ENCODE assay signal across 8 cellular contexts in genomic region chr9:137295313-137296213, GRCh38. TPM values are rescaled to one million over a fixed set of nuclear protein-coding genes. Genes with fewer than 3 reads are reported as not detected.
DNase-seq lines count a peak whose midpoint lies in the region; ATAC-seq lines count a peak whose summit lies in the region.

No MANE protein-coding gene starts in this region.

- ATAC-seq in GM19324 (IDR thresholded peaks at IDR 0.05; ENCODE audit: low FRiP score, unreplicated experiment) (no peak), GM21786 (IDR thresholded peaks at IDR 0.05; ENCODE audit: unreplicated experiment) (no peak)

- no peak overlapping the region for H3K4me3 ChIP-seq in MG63

- H3K27me3 ChIP-seq in MG63, result peaks cover 7% of the 10 kb centered on the region

- H3K9me3 ChIP-seq in MG63, result no peaks in the 10 kb centered on the region

- no peaks in the 10 kb centered on the region for H3K36me3 ChIP-seq in MG63

- DNase-seq in NCI-H82 (lab: John Stamatoyannopoulos, UW) (peak; percentile 45), NCI-H82 treated with DMSO at 0.1 percent for 48 hours (lab: John Stamatoyannopoulos, UW; ENCODE audit: unreplicated experiment) (no peak), MG63 (peak; percentile 37), glomerular visceral epithelial cell (ENCODE audit: extremely low spot score) (peak; percentile 44), retina (peak; percentile 44)
- peak; percentile 39 for DNase-seq in activated T-helper 9 cell treated with anti-CD3 and anti-CD28 coated beads, Interleukin-2, amount 50 U/mL, for 16 hours (ENCODE audit: low read depth)

RNA-seq across cellular contexts. Expression of gene NRARP, which starts 6.5 kb away (rescaled TPM):
- total RNA-seq in MG63 (2014; rRNA removed; shearing (Covaris generic); ENCODE audit: low replicate concordance), result 0.16 TPM in 1 of 2 replicates, not detected in the other

RNA-seq across cellular contexts. Expression of gene TOR4A, which starts 18.0 kb away (rescaled TPM):
- 2.3 and 2.9 TPM in 2 replicates for total RNA-seq in MG63 (2014; rRNA removed; shearing (Covaris generic); ENCODE audit: low replicate concordance)

RNA-seq across cellular contexts. Expression of gene NELFB, which starts 40.4 kb away (rescaled TPM):
- total RNA-seq in MG63 (2014; rRNA removed; shearing (Covaris generic); ENCODE audit: low replicate concordance), result 56.3 and 75.6 TPM in 2 replicates

RNA-seq across cellular contexts. Expression of gene STPG3, which starts 44.5 kb away (rescaled TPM):
- total RNA-seq in MG63 (2014; rRNA removed; shearing (Covaris generic); ENCODE audit: low replicate concordance), result not detected in 2 replicates

RNA-seq across cellular contexts. Expression of gene TUBB4B, which starts 54.5 kb away (rescaled TPM):
- 577 and 829 TPM in 2 replicates for total RNA-seq in MG63 (2014; rRNA removed; shearing (Covaris generic); ENCODE audit: low replicate concordance)
